8 cellular contexts compared by ENCODE assay signal in genomic region chr3:126245811-126246727, GRCh38.
DNase-seq lines count a peak whose midpoint lies in the region; ATAC-seq and TF ChIP-seq lines count a peak whose summit lies in the region.

No MANE protein-coding gene starts in this region.

- ATAC-seq in HG03565 (IDR thresholded peaks at IDR 0.05; ENCODE audit: unreplicated experiment) (no peak), HG03354 (IDR thresholded peaks at IDR 0.05; ENCODE audit: poor library complexity, severe bottlenecking, unreplicated experiment) (no peak)

- in situ Hi-C loops in ACHN (cut with HindIII; ENCODE audit: low pct_ligation_motif_present, low pct_unique_long_range_greater_than_20kb, low sequenced_read_pairs), result no loop called here

- H3K27me3 Mint-ChIP-seq in mesothelial cell of epicardium (ENCODE audit: low read depth), result peaks cover 19% of the 10 kb centered on the region

- no peaks in the 10 kb centered on the region for H3K4me1 Mint-ChIP-seq in mesothelial cell of epicardium

- H3K4me3 Mint-ChIP-seq in mesothelial cell of epicardium, result no peak overlapping the region

- no peaks in the 10 kb centered on the region for H3K36me3 Mint-ChIP-seq in mesothelial cell of epicardium

- DNase-seq in ACHN (peak; percentile 49), GM20000 (ENCODE audit: low spot score) (no peak), NOMO-1 treated with dmso at 0.1 percent for 144 hours (lab: John Stamatoyannopoulos, UW; ENCODE audit: unreplicated experiment) (peak; percentile 6), dedifferentiated amniotic fluid mesenchymal stem cell (ENCODE audit: extremely low spot score) (peak; percentile 65), mesothelial cell of epicardium (ENCODE audit: low spot score in 2 of 2, unreplicated experiment in 2 of 2) (peak in 1 of 2 experiments; percentile 67), activated gamma-delta T cell treated with Interleukin-2 at 50 U/mL for 16 hours (no peak)

- peak; percentile 25 for TF ChIP-seq CTCF in GM20000 (IDR thresholded peaks at IDR 0.05; ENCODE audit: extremely low read depth, missing control alignments)
- TF ChIP-seq CTCF in mesothelial cell of epicardium (IDR thresholded peaks at IDR 0.05; ENCODE audit: unreplicated experiment), result peak; percentile 40

- H3K9me3 Mint-ChIP-seq in mesothelial cell of epicardium, result peaks cover 10% of the 10 kb centered on the region

- no peak overlapping the region for H3K27ac Mint-ChIP-seq in mesothelial cell of epicardium

Comparison
In these comparisons a context has a peak if more than half of its experiments do, and no peak if none do; other contexts are left out.
1. DNase-seq: peak in ACHN (single experiment), NOMO-1 treated with dmso at 0.1 percent for 144 hours (single experiment) and dedifferentiated amniotic fluid mesenchymal stem cell (single experiment); none in GM20000 (single experiment) and activated gamma-delta T cell treated with Interleukin-2 at 50 U/mL for 16 hours (single experiment).